ENCODE assay signal across 8 cellular contexts in genomic region chr14:22303589-22304195, GRCh38.
DNase-seq lines count a peak whose midpoint lies in the region; ATAC-seq lines count a peak whose summit lies in the region.

No MANE protein-coding gene starts in this region.

- H3K4me1 Mint-ChIP-seq in activated CD4-positive, alpha-beta memory T cell treated with anti-CD3 and anti-CD28 coated beads, Interleukin-2, amount 10 ng/mL, durations not matched to agents 7 days and 5 days: peaks cover 1% of the 10 kb centered on the region

- no peaks in the 10 kb centered on the region for H3K36me3 Mint-ChIP-seq in activated CD4-positive, alpha-beta memory T cell treated with anti-CD3 and anti-CD28 coated beads, Interleukin-2, amount 10 ng/mL, durations not matched to agents 7 days and 5 days (ENCODE audit: low read depth)

- POLR2A ChIA-PET in activated CD4-positive, alpha-beta memory T cell treated with anti-CD3 and anti-CD28 coated beads, Interleukin-2, amount 10 ng/mL, durations not matched to agents 7 days and 5 days (lab: Charles Lee): no interaction called here

- CTCF ChIA-PET in activated CD4-positive, alpha-beta memory T cell treated with anti-CD3 and anti-CD28 coated beads, Interleukin-2, amount 10 ng/mL, durations not matched to agents 7 days and 5 days (lab: Charles Lee): no interaction called here

- no peaks in the 10 kb centered on the region for H3K27me3 Mint-ChIP-seq in activated CD4-positive, alpha-beta memory T cell treated with anti-CD3 and anti-CD28 coated beads, Interleukin-2, amount 10 ng/mL, durations not matched to agents 7 days and 5 days

- ATAC-seq in HG02571 (IDR thresholded peaks at IDR 0.05; ENCODE audit: unreplicated experiment): no peak
- ATAC-seq in GM21723 (IDR thresholded peaks at IDR 0.05; ENCODE audit: unreplicated experiment): no peak

- peak overlapping the region; percentile 35 for H3K27ac Mint-ChIP-seq in activated CD4-positive, alpha-beta memory T cell treated with anti-CD3 and anti-CD28 coated beads, Interleukin-2, amount 10 ng/mL, durations not matched to agents 7 days and 5 days

- DNase-seq in CD1c-positive myeloid dendritic cell (ENCODE audit: extremely low spot score) (peak; percentile 22), HCEC 1CT (peak; percentile 31), kidney tubule cell (ENCODE audit: low spot score) (peak; percentile 22), NCI-H345 treated with DMSO at 0.1 percent for 48 hours (lab: John Stamatoyannopoulos, UW; ENCODE audit: unreplicated experiment) (no peak)
- DNase-seq in activated CD4-positive, alpha-beta memory T cell treated with anti-CD3 and anti-CD28 coated beads, Interleukin-2, amount 10 ng/mL, durations not matched to agents 7 days and 5 days: no peak
- no peak for DNase-seq in activated CD8-positive, alpha-beta memory T cell treated with anti-CD3 and anti-CD28 coated beads for 24 hours

- H3K9me3 Mint-ChIP-seq in activated CD4-positive, alpha-beta memory T cell treated with anti-CD3 and anti-CD28 coated beads, Interleukin-2, amount 10 ng/mL, durations not matched to agents 7 days and 5 days: no peaks in the 10 kb centered on the region

- H3K4me3 Mint-ChIP-seq in activated CD4-positive, alpha-beta memory T cell treated with anti-CD3 and anti-CD28 coated beads, Interleukin-2, amount 10 ng/mL, durations not matched to agents 7 days and 5 days: peak overlapping the region; percentile 58

Comparison
In these comparisons a context has a peak if more than half of its experiments do, and no peak if none do; other contexts are left out.
1. DNase-seq: peak in CD1c-positive myeloid dendritic cell (single experiment), HCEC 1CT (single experiment) and kidney tubule cell (single experiment); none in activated CD4-positive, alpha-beta memory T cell treated with anti-CD3 and anti-CD28 coated beads, Interleukin-2, amount 10 ng/mL, durations not matched to agents 7 days and 5 days (single experiment), NCI-H345 treated with DMSO at 0.1 percent for 48 hours (single experiment) and activated CD8-positive, alpha-beta memory T cell treated with anti-CD3 and anti-CD28 coated beads for 24 hours (single experiment).